In genomic region chr9:113694912-113695900, GRCh38 we compare ENCODE assay signal across 12 cellular contexts.
DNase-seq lines count a peak whose midpoint lies in the region; ATAC-seq and TF ChIP-seq lines count a peak whose summit lies in the region.
"Had no signal": no experiment of that assay in that cellular context is flagged by ENCODE, and none has a peak within 500 bp of the region (broad histone marks: within the 10 kb centered on the region; RNA-seq: fewer than 3 reads in every experiment).

No MANE protein-coding gene starts in this region.

- H3K4me1 Mint-ChIP-seq in CD8-positive, alpha-beta memory T cell: peaks cover 25 to 31% (median 28%) of the 10 kb centered on the region in 3 donors
- H3K4me1 Mint-ChIP-seq in effector memory CD8-positive, alpha-beta T cell (ENCODE audit: low read depth in 2 of 2): peaks cover 21 to 32% of the 10 kb centered on the region in 2 donors

- H3K4me1 ChIP-seq in CD8-positive, alpha-beta memory T cell (ENCODE audit: insufficient read depth, low read length): peaks cover 20% of the 10 kb centered on the region
- H3K4me1 ChIP-seq in SJSA1 (replicated peaks) (peaks cover 19% of the 10 kb centered on the region), upper lobe of left lung (no peaks in the 10 kb centered on the region)
- H3K4me1 ChIP-seq: BE2C had no signal

- DNase-seq in A172 (ENCODE audit: low spot score) (peak; percentile 10), SJSA1 (ENCODE audit: low read depth in 1 of 2, low spot score in 2 of 2) (no peak), AML-193 (lab: John Stamatoyannopoulos, UW) (no peak), upper lobe of left lung (no peak)
- peak in 1 of 5 donors; percentile 58 for DNase-seq in CD8-positive, alpha-beta memory T cell
- peak in 1 of 3 experiments; percentile 23 for DNase-seq in effector memory CD8-positive, alpha-beta T cell
- DNase-seq: BE2C, H7, KBM-7, NCI-H187 treated with DMSO at 0.1 percent for 48 hours, SHP77 had no signal

- peak overlapping the region in 3 of 8 donors; percentile 3 to 48 (median 16) for H3K27ac Mint-ChIP-seq in CD8-positive, alpha-beta memory T cell
- H3K27ac Mint-ChIP-seq in effector memory CD8-positive, alpha-beta T cell: peak overlapping the region; percentile 16 to 34

- no peak overlapping the region for H3K27ac ChIP-seq in CD8-positive, alpha-beta memory T cell (ENCODE audit: low read depth, low read length)
- H3K27ac ChIP-seq in SJSA1 (peak overlapping the region; percentile 49; the same call in 1 of the 2 replicates), upper lobe of left lung (no peak overlapping the region)

- H3K9me3 ChIP-seq in CD8-positive, alpha-beta memory T cell (ENCODE audit: low read length): no peaks in the 10 kb centered on the region
- H3K9me3 ChIP-seq in SJSA1 (replicated peaks): no peaks in the 10 kb centered on the region
- peaks cover 0 to 3% (median 0%) of the 10 kb centered on the region in 4 donors for H3K9me3 ChIP-seq in upper lobe of left lung
- H3K9me3 ChIP-seq: BE2C had no signal

- WGBS in upper lobe of left lung, 2 donors: 74 to 88% methylated on average over 5 to 6 of the region's 6 CpGs

- TF ChIP-seq EP300 in upper lobe of left lung (IDR thresholded peaks at IDR 0.05): no peak

- peak; percentile 79 for ATAC-seq in effector memory CD8-positive, alpha-beta T cell (replicated peaks)
- ATAC-seq in upper lobe of left lung (ENCODE audit: low FRiP score in 2 of 2): no peak
- ATAC-seq in HG02642 (IDR thresholded peaks at IDR 0.05; ENCODE audit: poor library complexity, unreplicated experiment): no peak

- peaks cover 25 to 30% of the 10 kb centered on the region in 2 donors for H3K27me3 Mint-ChIP-seq in CD8-positive, alpha-beta memory T cell
- peaks cover 17 to 46% of the 10 kb centered on the region in 2 donors for H3K27me3 Mint-ChIP-seq in effector memory CD8-positive, alpha-beta T cell

- no peak overlapping the region for H3K4me3 ChIP-seq in CD8-positive, alpha-beta memory T cell (ENCODE audit: low read length)
- H3K4me3 ChIP-seq in SJSA1 (no peak overlapping the region), upper lobe of left lung (no peak overlapping the region)

- H3K4me3 Mint-ChIP-seq in CD8-positive, alpha-beta memory T cell: peak overlapping the region; percentile 1 to 64 (median 41)
- peak overlapping the region; percentile 33 to 49 for H3K4me3 Mint-ChIP-seq in effector memory CD8-positive, alpha-beta T cell

- peaks cover 4% of the 10 kb centered on the region for H3K27me3 ChIP-seq in CD8-positive, alpha-beta memory T cell (ENCODE audit: insufficient read depth, low read length, poor library complexity, severe bottlenecking)
- H3K27me3 ChIP-seq in SJSA1 (replicated peaks): no peaks in the 10 kb centered on the region
- no peaks in the 10 kb centered on the region for H3K27me3 ChIP-seq in upper lobe of left lung
- H3K27me3 ChIP-seq: BE2C had no signal

- no peaks in the 10 kb centered on the region for H3K36me3 ChIP-seq in CD8-positive, alpha-beta memory T cell (ENCODE audit: insufficient read depth, low read length)
- H3K36me3 ChIP-seq in SJSA1 (no peaks in the 10 kb centered on the region), upper lobe of left lung (no peaks in the 10 kb centered on the region)
- H3K36me3 ChIP-seq: BE2C had no signal

- CTCF ChIA-PET in CD8-positive, alpha-beta memory T cell (lab: Charles Lee): interaction anchor here (1.1 kb wide), 1 partner anchor 37 kb away, joined by 3 read pairs; no protein-coding TSS in a partner anchor

- H3K36me3 Mint-ChIP-seq in CD8-positive, alpha-beta memory T cell: peaks cover 0 to 2% (median 0%) of the 10 kb centered on the region in 3 donors
- H3K36me3 Mint-ChIP-seq in effector memory CD8-positive, alpha-beta T cell (ENCODE audit: insufficient read depth): no peaks in the 10 kb centered on the region

- TF ChIP-seq POLR2A in upper lobe of left lung (IDR thresholded peaks at IDR 0.05): no peak

- peaks cover 0 to 7% (median 2%) of the 10 kb centered on the region in 5 donors for H3K9me3 Mint-ChIP-seq in CD8-positive, alpha-beta memory T cell
- no peaks in the 10 kb centered on the region for H3K9me3 Mint-ChIP-seq in effector memory CD8-positive, alpha-beta T cell

- POLR2A ChIA-PET in CD8-positive, alpha-beta memory T cell (lab: Charles Lee): no interaction called here

- no peak for TF ChIP-seq CTCF in upper lobe of left lung (IDR thresholded peaks at IDR 0.05)
